ENCODE assay signal across 15 cellular contexts in genomic region chr2:171128461-171128860, GRCh38.
"Had no signal": no experiment of that assay in that cellular context is flagged by ENCODE, and none has a peak within 500 bp of the region (broad histone marks: within the 10 kb centered on the region; RNA-seq: fewer than 3 reads in every experiment).

No MANE protein-coding gene starts in this region.

- H3K27me3 Mint-ChIP-seq: brain; central memory CD8-positive, alpha-beta T cell; stimulated activated naive CD8-positive, alpha-beta T cell treated with anti-CD3 and anti-CD28 coated beads, Interleukin-15, Interleukin-2, amounts not matched to agents 100 ng/mL and 50 ng/mL, for 24 hours had no signal

- ATAC-seq: activated CD4-positive, CD25-positive, alpha-beta regulatory T cell treated with anti-CD3 and anti-CD28 coated beads, Interleukin-2, amount 50 U/mL, for 24 hours; activated naive CD4-positive, alpha-beta T cell treated with anti-CD3 and anti-CD28 coated beads, Interleukin-2, amount 50 U/mL, for 72 hours; activated T-cell treated with anti-CD3 and anti-CD28 coated beads, Interleukin-2, amount 50 U/mL, for 4 hours; left lung had no signal

- H3K4me3 Mint-ChIP-seq: activated T-cell treated with anti-CD3 and anti-CD28 coated beads, Interleukin-2, amount 50 U/mL, for 4 hours; brain; central memory CD8-positive, alpha-beta T cell; nephron progenitor cell; stimulated activated naive CD8-positive, alpha-beta T cell treated with anti-CD3 and anti-CD28 coated beads, Interleukin-15, Interleukin-2, amounts not matched to agents 100 ng/mL and 50 ng/mL, for 24 hours had no signal

- H3K9me3 Mint-ChIP-seq: activated naive CD4-positive, alpha-beta T cell treated with anti-CD3 and anti-CD28 coated beads, Interleukin-2, amount 50 U/mL, for 72 hours; activated T-cell treated with anti-CD3 and anti-CD28 coated beads, Interleukin-2, amount 50 U/mL, for 4 hours; brain; central memory CD8-positive, alpha-beta T cell; nephron progenitor cell; stimulated activated naive CD8-positive, alpha-beta T cell treated with anti-CD3 and anti-CD28 coated beads, Interleukin-15, Interleukin-2, amounts not matched to agents 100 ng/mL and 50 ng/mL, for 24 hours had no signal

- DNase-seq: activated CD4-positive, alpha-beta T cell treated with anti-CD3 and anti-CD28 coated beads, Interleukin-2, amount 50 U/mL, for 4 hours; activated effector memory CD4-positive, alpha-beta T cell treated with anti-CD3 and anti-CD28 coated beads, Interleukin-2, amount 50 U/mL, for 16 hours; activated T-cell treated with anti-CD3 and anti-CD28 coated beads, Interleukin-2, amount 50 U/mL, for 4 hours; amniotic stem cell; effector memory CD4-positive, alpha-beta T cell; islet precursor cell; left lung; nephron progenitor cell; sigmoid colon; stimulated activated CD4-positive, alpha-beta T cell treated with anti-CD3 and anti-CD28 coated beads, Interleukin-2, amount 100 ng/mL, for 24 hours had no signal

- H3K27ac Mint-ChIP-seq: activated naive CD4-positive, alpha-beta T cell treated with anti-CD3 and anti-CD28 coated beads, Interleukin-2, amount 50 U/mL, for 72 hours; brain; stimulated activated naive CD8-positive, alpha-beta T cell treated with anti-CD3 and anti-CD28 coated beads, Interleukin-15, Interleukin-2, amounts not matched to agents 100 ng/mL and 50 ng/mL, for 24 hours had no signal
